ENCODE assay signal across 8 cellular contexts in genomic region chr7:142855401-142855743, GRCh38. TPM values are rescaled to one million over a fixed set of nuclear protein-coding genes. Genes with fewer than 3 reads are reported as not detected.
DNase-seq lines count a peak whose midpoint lies in the region; ATAC-seq and TF ChIP-seq lines count a peak whose summit lies in the region.

No MANE protein-coding gene starts in this region.

- CTCF ChIA-PET in CD4-positive, alpha-beta T cell (lab: Charles Lee): interaction anchor here (1.1 to 2.2 kb wide), 4 partner anchors 10 to 148 kb away, joined by 3 to 11 read pairs (median 4); no protein-coding TSS in a partner anchor

- POLR2A ChIA-PET in CD4-positive, alpha-beta T cell (lab: Charles Lee): interaction anchor here (0.9 to 3.5 kb wide), 7 partner anchors 9 to 70 kb away, joined by 3 to 40 read pairs (median 14); no protein-coding TSS in a partner anchor

- no peak for DNase-seq in CD4-positive, alpha-beta T cell
- DNase-seq in brain microvascular endothelial cell (no peak), mucosa of descending colon (no peak), DMS153 treated with DMSO at 0.1 percent for 48 hours (lab: John Stamatoyannopoulos, UW; ENCODE audit: unreplicated experiment) (no peak), KBM-7 (no peak), kidney tubule cell (ENCODE audit: low spot score) (no peak)

- H3K36me3 ChIP-seq in brain microvascular endothelial cell (replicated peaks) (no peaks in the 10 kb centered on the region), mucosa of descending colon (ENCODE audit: low read depth) (no peaks in the 10 kb centered on the region)

- peaks cover 62% of the 10 kb centered on the region for H3K4me1 Mint-ChIP-seq in CD4-positive, alpha-beta T cell (ENCODE audit: low read depth)

- H3K27me3 Mint-ChIP-seq in CD4-positive, alpha-beta T cell: no peaks in the 10 kb centered on the region

- intact Hi-C loops in CD4-positive, alpha-beta T cell (cut with DNase I, micrococcal nuclease): loop anchor here (2.0 to 10.0 kb wide), 4 partner anchors 147 to 529 kb away; partner anchors contain the start of genes CASP2 (in 1 of the 2), TMEM139 (in 1 of the 2) and ZYX (in 1 of the 2)
- intact Hi-C loops in mucosa of descending colon (cut with DNase I, micrococcal nuclease): loop anchor here in 1 of 2 donors (10.0 kb wide), 1 partner anchor 149 kb away; no protein-coding TSS in a partner anchor

- no peaks in the 10 kb centered on the region for H3K9me3 Mint-ChIP-seq in CD4-positive, alpha-beta T cell

- no peaks in the 10 kb centered on the region for H3K9me3 ChIP-seq in CD4-positive, alpha-beta T cell (ENCODE audit: control insufficient read depth, low read length)
- no peaks in the 10 kb centered on the region for H3K9me3 ChIP-seq in mucosa of descending colon

- H3K27me3 ChIP-seq in CD4-positive, alpha-beta T cell (ENCODE audit: control insufficient read depth, insufficient read depth, low read length): no peaks in the 10 kb centered on the region
- no peaks in the 10 kb centered on the region for H3K27me3 ChIP-seq in brain microvascular endothelial cell (replicated peaks)

- ATAC-seq in CD4-positive, alpha-beta T cell (ENCODE audit: poor library complexity): no peak
- peak; percentile 1 for ATAC-seq in HG03175 (IDR thresholded peaks at IDR 0.05; ENCODE audit: unreplicated experiment)
- ATAC-seq in mucosa of descending colon: peak; percentile 1
- ATAC-seq in HG02588 (IDR thresholded peaks at IDR 0.05; ENCODE audit: unreplicated experiment): no peak

- H3K4me3 Mint-ChIP-seq in CD4-positive, alpha-beta T cell: peak overlapping the region; percentile 93

- peak overlapping the region; percentile 46 for H3K27ac Mint-ChIP-seq in CD4-positive, alpha-beta T cell

- H3K4me3 ChIP-seq in brain microvascular endothelial cell (ENCODE audit: low read depth, low read length): peak overlapping the region; percentile 73
- H3K4me3 ChIP-seq in mucosa of descending colon: no peak overlapping the region

- no peak for TF ChIP-seq CTCF in CD4-positive, alpha-beta T cell (IDR thresholded peaks at IDR 0.05)
- TF ChIP-seq CTCF in brain microvascular endothelial cell (IDR thresholded peaks at IDR 0.05; ENCODE audit: low read depth, low read length, missing control alignments) (peak; percentile 35), mucosa of descending colon (IDR thresholded peaks at IDR 0.05) (no peak)

- in situ Hi-C loops in brain microvascular endothelial cell (cut with HindIII; ENCODE audit: low pct_ligation_motif_present, low sequenced_read_pairs): no loop called here
- in situ Hi-C loops in KBM-7 (cut with MboI; ENCODE audit: low pct_unique_long_range_greater_than_20kb, low sequenced_read_pairs): loop anchor here (25.0 kb wide), 1 partner anchor 357 kb away; the partner anchor contains the start of gene TAS2R40

- no peak overlapping the region for H3K27ac ChIP-seq in CD4-positive, alpha-beta T cell (ENCODE audit: low read depth, low read length)
- no peak overlapping the region for H3K27ac ChIP-seq in brain microvascular endothelial cell

- H3K36me3 Mint-ChIP-seq in CD4-positive, alpha-beta T cell (ENCODE audit: low read depth): peaks cover 11% of the 10 kb centered on the region

- peaks cover 7% of the 10 kb centered on the region for H3K4me1 ChIP-seq in mucosa of descending colon (ENCODE audit: low read depth)

RNA-seq across cellular contexts. Expression of gene EPHB6, which starts 0.5 kb away (rescaled TPM):
- 10 to 100 TPM; 50.7 to 55.8 TPM for total RNA-seq in CD4-positive, alpha-beta T cell
- 1 to 10 TPM; 1.2 to 8.7 (median 2.6) TPM for total RNA-seq in mucosa of descending colon

RNA-seq across cellular contexts. Expression of gene TRPV6, which starts 30.2 kb away (rescaled TPM):
- total RNA-seq in CD4-positive, alpha-beta T cell: not detected
- total RNA-seq in mucosa of descending colon: under 1 TPM; 0.35 to 0.55 (median 0.44) TPM

Comparison
In these comparisons a context has a peak if more than half of its experiments do, and no peak if none do; other contexts are left out.
1. ATAC-seq: peak in HG03175 (single experiment) and mucosa of descending colon (single experiment); none in CD4-positive, alpha-beta T cell (single experiment) and HG02588 (single experiment).
2. RNA of gene EPHB6, which starts 0.5 kb away (total RNA-seq): 50.7 to 55.8 TPM in CD4-positive, alpha-beta T cell; 1.2 to 8.7 TPM in mucosa of descending colon; every median in the first group is over 4 times any median in the second.